20 cellular contexts compared by ENCODE assay signal in genomic region chr2:20188851-20189250, GRCh38. TPM values are rescaled to one million over a fixed set of nuclear protein-coding genes. Genes with fewer than 3 reads are reported as not detected.
DNase-seq lines count a peak whose midpoint lies in the region; ATAC-seq lines count a peak whose summit lies in the region.
"Had no signal": no experiment of that assay in that cellular context is flagged by ENCODE, and none has a peak within 500 bp of the region (broad histone marks: within the 10 kb centered on the region; RNA-seq: fewer than 3 reads in every experiment).

No MANE protein-coding gene starts in this region.

- H3K4me1 ChIP-seq in neuronal stem cell (ENCODE audit: control insufficient read depth in 2 of 2, insufficient read depth in 1 of 2, low read depth in 1 of 2, low read length in 2 of 2), result peaks cover 16 to 61% of the 10 kb centered on the region in 2 donors
- H3K4me1 ChIP-seq: testis had no signal

- H2BK12ac ChIP-seq in neuronal stem cell (ENCODE audit: low read length), result peak overlapping the region; percentile 91

- no peak overlapping the region for H4K8ac ChIP-seq in neuronal stem cell (ENCODE audit: low read depth, low read length)

- peak overlapping the region; percentile 99 for H2BK120ac ChIP-seq in neuronal stem cell (ENCODE audit: low read depth, low read length)

- H3K27ac ChIP-seq in neuronal stem cell (replicated peaks; ENCODE audit: low read length), result peak overlapping the region; percentile 91
- H3K27ac ChIP-seq: BLaER1 treated with 17β-estradiol and CSF1 and Interleukin-3, amounts not matched to agents 10 nM and 100 nM; pancreas; testis had no signal

- ATAC-seq in HG02840 (IDR thresholded peaks at IDR 0.05; ENCODE audit: low FRiP score, unreplicated experiment) (no peak), GM19324 (IDR thresholded peaks at IDR 0.05; ENCODE audit: low FRiP score, unreplicated experiment) (no peak)
- ATAC-seq: effector memory CD8-positive, alpha-beta T cell; pancreas; sciatic nerve; stimulated activated effector memory CD8-positive, alpha-beta T cell treated with anti-CD3 and anti-CD28 coated beads, Interleukin-12 subunit alpha, Interleukin-12 subunit beta, amount 100 ng/mL, for 72 hours; T-cell had no signal

- peak; percentile 40 for DNase-seq in NCI-H510A treated with DMSO at 0.1 percent for 48 hours (lab: John Stamatoyannopoulos, UW)
- DNase-seq in NCI-H510A (lab: John Stamatoyannopoulos, UW), result no peak
- DNase-seq in NCI-H524 (lab: John Stamatoyannopoulos, UW), result peak; percentile 91 to 95
- peak; percentile 81 for DNase-seq in ecto neural progenitor cell (ENCODE audit: low spot score)
- DNase-seq in neuronal stem cell (ENCODE audit: low spot score), result peak; percentile 64
- DNase-seq in inferior parietal cortex (ENCODE audit: extremely low spot score), result no peak
- DNase-seq: activated CD4-positive, alpha-beta T cell treated with anti-CD3 and anti-CD28 coated beads, Interleukin-2, amount 50 U/mL, for 48 hours; activated naive CD4-positive, alpha-beta T cell; activated T-cell treated with anti-CD3 and anti-CD28 coated beads, Interleukin-2, amount 50 U/mL, for 1 hour; anterior cingulate cortex; effector memory CD8-positive, alpha-beta T cell; NCI-H1417 treated with DMSO at 0.1 percent for 48 hours; T-cell; testis had no signal

- H2BK5ac ChIP-seq in neuronal stem cell (ENCODE audit: low read length), result peak overlapping the region; percentile 91

- no peak overlapping the region for H3K18ac ChIP-seq in neuronal stem cell (ENCODE audit: low read length)

- H3K14ac ChIP-seq in neuronal stem cell (ENCODE audit: low read length), result no peak overlapping the region

- H3K4me3 ChIP-seq in neuronal stem cell (ENCODE audit: low read length in 2 of 2), result no peak overlapping the region
- H3K4me3 ChIP-seq: BLaER1 treated with 17β-estradiol and CSF1 and Interleukin-3, amounts not matched to agents 10 nM and 100 nM; pancreas; testis had no signal

- H3K9ac ChIP-seq in neuronal stem cell (ENCODE audit: low read depth, low read length, poor library complexity), result no peak overlapping the region
- H3K9ac ChIP-seq: BLaER1 treated with 17β-estradiol and CSF1 and Interleukin-3, amounts not matched to agents 10 nM and 100 nM had no signal

- no peaks in the 10 kb centered on the region for H3K9me3 ChIP-seq in neuronal stem cell (replicated peaks in 1 of 2; ENCODE audit: control insufficient read depth in 2 of 2, insufficient read depth in 1 of 2, low read depth in 1 of 2, low read length in 2 of 2)
- H3K9me3 ChIP-seq: BLaER1 treated with 17β-estradiol and CSF1 and Interleukin-3, amounts not matched to agents 10 nM and 100 nM; pancreas; testis had no signal

- peaks cover 0 to 13% (median 0%) of the 10 kb centered on the region in 3 experiments for H3K27me3 ChIP-seq in neuronal stem cell (ENCODE audit: control insufficient read depth in 3 of 3, insufficient read depth in 3 of 3, low read depth in 1 of 3, low read length in 3 of 3)
- H3K27me3 ChIP-seq: BLaER1 treated with 17β-estradiol and CSF1 and Interleukin-3, amounts not matched to agents 10 nM and 100 nM; pancreas; testis had no signal

- no peaks in the 10 kb centered on the region for H3K36me3 ChIP-seq in neuronal stem cell (replicated peaks in 1 of 2; ENCODE audit: control insufficient read depth in 2 of 2, insufficient read depth in 2 of 2, low read length in 2 of 2)
- H3K36me3 ChIP-seq: BLaER1 treated with 17β-estradiol and CSF1 and Interleukin-3, amounts not matched to agents 10 nM and 100 nM; pancreas had no signal

- H4K91ac ChIP-seq in neuronal stem cell (ENCODE audit: low read depth, low read length, poor library complexity), result peak overlapping the region; percentile 81

- H2AFZ ChIP-seq in neuronal stem cell (ENCODE audit: low read length), result peak overlapping the region; percentile 41

- WGBS in neuronal stem cell (ENCODE audit: extremely low coverage in 2 of 2, insufficient read length in 2 of 2, insufficient replicate concordance in 1 of 2), 2 donors, result no CpG with 5 or more reads among the region's 6 CpGs

- peak overlapping the region; percentile 47 for H2BK15ac ChIP-seq in neuronal stem cell (ENCODE audit: low read length)

- H3K4ac ChIP-seq in neuronal stem cell (ENCODE audit: low read length), result no peak overlapping the region

- no peaks in the 10 kb centered on the region for H3K79me1 ChIP-seq in neuronal stem cell (ENCODE audit: low read depth, low read length)

- peak overlapping the region; percentile 12 for H3K4me2 ChIP-seq in neuronal stem cell (ENCODE audit: insufficient read depth, low read length, poor library complexity, severe bottlenecking)

- H3K23ac ChIP-seq in neuronal stem cell (ENCODE audit: low read depth, low read length, poor library complexity), result no peak overlapping the region

- H2AK5ac ChIP-seq in neuronal stem cell (ENCODE audit: low read depth, low read length), result peak overlapping the region; percentile 64

RNA-seq across cellular contexts. Expression of gene SDC1, which starts 36.1 kb away (rescaled TPM):
- 45.3 TPM for polyA plus RNA-seq in neuronal stem cell (2013, experiment 1 of 2)
- 48.1 TPM for polyA plus RNA-seq in neuronal stem cell (2013, experiment 2 of 2)

Comparison
In these comparisons a context has a peak if more than half of its experiments do, and no peak if none do; other contexts are left out.
1. DNase-seq: peak in NCI-H510A treated with DMSO at 0.1 percent for 48 hours (single experiment), NCI-H524 (2 of 2), ecto neural progenitor cell (single experiment) and neuronal stem cell (single experiment); none in NCI-H510A (single experiment) and inferior parietal cortex (single experiment).